In the genomic region with DNA sequence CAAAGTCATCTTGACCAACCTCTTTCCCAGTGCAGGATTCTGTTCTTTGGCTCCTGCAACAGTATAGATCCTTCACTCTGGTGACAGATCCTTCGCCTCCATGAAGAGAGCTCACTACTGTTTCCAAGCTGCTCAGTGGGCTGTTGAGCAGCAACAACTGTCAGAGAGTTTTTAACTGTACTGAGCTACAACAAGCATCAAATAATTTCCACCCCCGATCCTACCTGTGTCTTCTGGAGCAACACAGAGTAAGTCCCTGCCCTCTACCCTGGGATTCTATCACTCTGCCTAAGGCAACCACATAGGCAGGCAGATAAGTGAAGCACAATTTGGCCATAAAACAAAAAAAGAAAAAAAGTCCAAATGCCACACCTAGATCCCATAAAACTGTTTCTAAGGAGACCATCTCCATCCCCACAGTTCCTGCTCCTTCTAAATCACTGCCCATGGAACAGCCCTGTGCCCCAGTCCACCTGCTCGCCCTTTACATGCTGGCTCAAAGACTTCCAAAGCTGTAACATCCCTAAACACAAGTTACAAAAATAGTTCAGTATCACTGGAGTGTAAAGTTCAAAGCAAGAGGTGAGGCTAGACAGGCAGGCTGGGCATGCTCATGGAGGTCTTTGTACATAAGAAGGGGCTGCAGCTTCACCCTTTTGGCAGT, we compare ENCODE assay signal across 17 cellular contexts. TPM values are rescaled to one million over a fixed set of nuclear protein-coding genes. Genes with fewer than 3 reads are reported as not detected.
DNase-seq lines count a peak whose midpoint lies in the region; ATAC-seq and TF ChIP-seq lines count a peak whose summit lies in the region.
"Had no signal": no experiment of that assay in that cellular context is flagged by ENCODE, and none has a peak within 500 bp of the region (broad histone marks: within the 10 kb centered on the region; RNA-seq: fewer than 3 reads in every experiment).

No MANE protein-coding gene starts in this region.

- no peaks in the 10 kb centered on the region for H3K9me3 Mint-ChIP-seq in central memory CD8-positive, alpha-beta T cell
- no peaks in the 10 kb centered on the region for H3K9me3 Mint-ChIP-seq in type B pancreatic cell

- intact Hi-C loops in left ventricle myocardium superior (cut with micrococcal nuclease) (no loop called here), ovary (cut with DNase I) (no loop called here)

- H3K27ac ChIP-seq in right atrium auricular region = no peak overlapping the region
- peak overlapping the region; percentile 80 to 85 for H3K27ac ChIP-seq in mucosa of rectum (ENCODE audit: low read depth in 2 of 2, low read length in 2 of 2)
- H3K27ac ChIP-seq in ovary = no peak overlapping the region
- H3K27ac ChIP-seq: BLaER1, KMS-11 had no signal

- no peak overlapping the region for H3K4me3 Mint-ChIP-seq in central memory CD8-positive, alpha-beta T cell
- peak overlapping the region; percentile 35 for H3K4me3 Mint-ChIP-seq in type B pancreatic cell

- H3K9me3 ChIP-seq in right atrium auricular region = no peaks in the 10 kb centered on the region
- no peaks in the 10 kb centered on the region for H3K9me3 ChIP-seq in mucosa of rectum (ENCODE audit: control insufficient read depth in 2 of 2, low read length in 2 of 2)
- no peaks in the 10 kb centered on the region for H3K9me3 ChIP-seq in ovary
- H3K9me3 ChIP-seq: BLaER1, HAP-1, MG63 had no signal

- H3K4me1 ChIP-seq in right atrium auricular region = peaks cover 0 to 9% of the 10 kb centered on the region in 2 donors
- H3K4me1 ChIP-seq in mucosa of rectum (ENCODE audit: control insufficient read depth in 2 of 2, insufficient read depth in 2 of 2, low read length in 2 of 2) = peaks cover 13 to 56% of the 10 kb centered on the region in 2 donors
- H3K4me1 ChIP-seq in ovary (ENCODE audit: insufficient read depth) = no peaks in the 10 kb centered on the region
- H3K4me1 ChIP-seq: HAP-1 had no signal

- peak overlapping the region; percentile 41 for H3K27ac Mint-ChIP-seq in central memory CD8-positive, alpha-beta T cell (ENCODE audit: low read depth)
- H3K27ac Mint-ChIP-seq in type B pancreatic cell = peak overlapping the region; percentile 73

- ATAC-seq in left ventricle myocardium superior = peak; percentile 25
- no peak for ATAC-seq in central memory CD8-positive, alpha-beta T cell (replicated peaks; ENCODE audit: extremely low read depth, poor library complexity, severe bottlenecking)
- ATAC-seq in GM21529 (IDR thresholded peaks at IDR 0.05; ENCODE audit: unreplicated experiment) = no peak

- no peak for TF ChIP-seq EP300 in ovary (IDR thresholded peaks at IDR 0.05)

- H3K4me1 Mint-ChIP-seq in central memory CD8-positive, alpha-beta T cell = no peaks in the 10 kb centered on the region
- H3K4me1 Mint-ChIP-seq in type B pancreatic cell (ENCODE audit: unreplicated experiment) = no peaks in the 10 kb centered on the region

- H3K27me3 Mint-ChIP-seq in central memory CD8-positive, alpha-beta T cell = no peaks in the 10 kb centered on the region
- H3K27me3 Mint-ChIP-seq in type B pancreatic cell = no peaks in the 10 kb centered on the region

- peaks cover 11% of the 10 kb centered on the region for H3K36me3 ChIP-seq in right atrium auricular region
- H3K36me3 ChIP-seq in mucosa of rectum (ENCODE audit: control insufficient read depth in 2 of 2, insufficient read depth in 2 of 2, low read length in 2 of 2) = peaks cover 0 to 9% of the 10 kb centered on the region in 2 donors
- H3K36me3 ChIP-seq in ovary = no peaks in the 10 kb centered on the region

- peaks cover 16% of the 10 kb centered on the region for H3K36me3 Mint-ChIP-seq in central memory CD8-positive, alpha-beta T cell (ENCODE audit: insufficient read depth)
- peaks cover 42% of the 10 kb centered on the region for H3K36me3 Mint-ChIP-seq in type B pancreatic cell

- H3K4me3 ChIP-seq in right atrium auricular region (no peak overlapping the region), mucosa of rectum (ENCODE audit: low read length in 2 of 2) (peak overlapping the region; percentile 26 to 73), ovary (no peak overlapping the region)
- H3K4me3 ChIP-seq: BLaER1, HAP-1, MG63 had no signal

- H3K27me3 ChIP-seq in right atrium auricular region (no peaks in the 10 kb centered on the region), mucosa of rectum (ENCODE audit: control insufficient read depth in 2 of 2, insufficient read depth in 2 of 2, low read length in 2 of 2) (no peaks in the 10 kb centered on the region), ovary (no peaks in the 10 kb centered on the region)
- H3K27me3 ChIP-seq: BLaER1, MG63 had no signal

- 91 to 94% (median 94%) methylated on average over 3 of the region's 3 CpGs for WGBS in ovary, 3 donors

- no peak for DNase-seq in left ventricle myocardium superior
- DNase-seq in right atrium auricular region (ENCODE audit: low spot score) = no peak
- DNase-seq in central memory CD8-positive, alpha-beta T cell (ENCODE audit: low spot score in 2 of 2) = no peak
- DNase-seq in type B pancreatic cell (ENCODE audit: extremely low spot score, unreplicated experiment) = no peak
- DNase-seq in ovary = no peak
- no peak for DNase-seq in SKM-1 treated with dmso at 0.1 percent for 144 hours (lab: John Stamatoyannopoulos, UW; ENCODE audit: unreplicated experiment)
- DNase-seq: 8988T, MG63, NCI-H1105, NCI-H187, NCI-H2171, NCI-H82 had no signal

- TF ChIP-seq CTCF in right atrium auricular region (IDR thresholded peaks at IDR 0.05) (no peak), type B pancreatic cell (conservative IDR thresholded peaks at IDR 0.05) (no peak), ovary (IDR thresholded peaks at IDR 0.05) (no peak)

- no peak for TF ChIP-seq POLR2A in ovary (IDR thresholded peaks at IDR 0.05)

- peak overlapping the region; percentile 14 to 76 for H3K9ac ChIP-seq in mucosa of rectum (ENCODE audit: low read depth in 1 of 2, low read length in 2 of 2)
- H3K9ac ChIP-seq: BLaER1, KMS-11 had no signal

RNA-seq across cellular contexts. Expression of gene ANPEP, which starts 37.8 kb away (rescaled TPM):
- total RNA-seq in left ventricle myocardium superior (7.7 TPM), right atrium auricular region (10 to 100 TPM in 1 of 2 donors, 1 to 10 TPM in 1; 8.1 to 22.7 TPM), type B pancreatic cell (ENCODE audit: low replicate concordance) (56.3 and 206 TPM in 2 replicates), ovary (10 to 100 TPM in 1 of 7 donors, 1 to 10 TPM in 4, under 1 TPM in 2; 0.30 to 10.0 (median 3.3) TPM)
- 10 to 100 TPM in 1 of 2 donors, 1 to 10 TPM in 1; 4.7 to 13.0 TPM for polyA plus RNA-seq in ovary

RNA-seq across cellular contexts. Expression of gene AP3S2, which starts 41.3 kb away (rescaled TPM):
- total RNA-seq in left ventricle myocardium superior = 46.6 TPM
- 10 to 100 TPM; 42.1 to 65.9 TPM for total RNA-seq in right atrium auricular region
- total RNA-seq in type B pancreatic cell (ENCODE audit: low replicate concordance) = 22.9 and 32.2 TPM in 2 replicates
- 10 to 100 TPM; 15.3 to 40.2 (median 30.7) TPM for total RNA-seq in ovary
- 10 to 100 TPM; 17.5 to 57.1 TPM for polyA plus RNA-seq in ovary

Comparison
In these comparisons a context has a peak if more than half of its experiments do, and no peak if none do; other contexts are left out.
1. H3K27ac ChIP-seq: peak in mucosa of rectum (2 of 2); none in right atrium auricular region (0 of 2) and ovary (0 of 2).
2. H3K4me3 ChIP-seq: peak in mucosa of rectum (2 of 2); none in right atrium auricular region (0 of 2) and ovary (single experiment).